In the genomic region with DNA sequence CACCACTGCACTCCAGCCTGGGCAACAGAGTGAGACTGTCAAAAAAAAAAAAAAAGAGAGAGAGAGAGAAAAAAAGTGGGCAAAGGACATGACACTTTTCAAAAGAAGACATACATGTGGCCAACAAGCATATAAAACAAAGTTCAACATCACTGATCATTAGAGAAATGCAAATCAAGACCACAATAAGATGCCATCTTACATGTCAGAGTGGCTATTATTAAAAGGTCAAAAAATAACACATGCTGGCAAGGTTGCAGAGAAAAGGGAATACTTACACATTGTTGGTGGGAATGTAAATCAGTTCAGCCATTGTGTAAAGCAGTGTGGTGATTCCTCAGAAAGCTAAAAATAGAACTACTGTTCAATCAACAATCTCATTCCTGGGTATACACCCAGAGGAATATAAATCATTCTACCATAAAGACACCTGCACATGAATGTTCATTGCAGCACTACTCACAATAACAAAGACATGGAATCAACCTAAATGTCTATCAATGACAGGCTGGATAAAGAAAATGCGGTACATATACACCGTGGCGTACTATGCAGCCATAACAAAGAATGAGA, we compare ENCODE assay signal across 29 cellular contexts.
"Had no signal": no experiment of that assay in that cellular context is flagged by ENCODE, and none has a peak within 500 bp of the region (broad histone marks: within the 10 kb centered on the region; RNA-seq: fewer than 3 reads in every experiment).

No MANE protein-coding gene starts in this region.

- H3K27ac ChIP-seq: HL-60, KMS-11, SJSA1, SK-N-MC had no signal

- H3K9ac ChIP-seq: KMS-11 had no signal

- FAIRE-seq: HTR-8/SVneo, K562, RCC 7860 had no signal

- H3K36me3 ChIP-seq: SJSA1 had no signal

- H3K4me3 ChIP-seq: K562, SJSA1, SK-N-MC had no signal

- ATAC-seq: K562, T-cell had no signal

- H3K4me3 Mint-ChIP-seq: T-cell had no signal

- H3K9me3 ChIP-seq: SJSA1 had no signal

- DNase-seq: Kasumi-1, MV-4-11, NCI-H1048, NCI-H1105, NCI-H1417, NCI-H146, NCI-H1694 treated with DMSO at 0.1 percent for 48 hours, NCI-H1930, NCI-H2081, NCI-H2107, NCI-H2171, NCI-H226, NCI-H446, NCI-H510A, NCI-H524 treated with DMSO at 0.1 percent for 48 hours, NCI-H69, NCI-H774, Right ventricle myocardium superior, RPMI8226, SIG-M5, SW 1271, T-cell had no signal

- H3K27me3 Mint-ChIP-seq: T-cell had no signal

- H3K27me3 ChIP-seq: SJSA1 had no signal

- H3K4me2 ChIP-seq: KMS-11 had no signal

- H3K27ac Mint-ChIP-seq: T-cell had no signal
